In the genomic region with DNA sequence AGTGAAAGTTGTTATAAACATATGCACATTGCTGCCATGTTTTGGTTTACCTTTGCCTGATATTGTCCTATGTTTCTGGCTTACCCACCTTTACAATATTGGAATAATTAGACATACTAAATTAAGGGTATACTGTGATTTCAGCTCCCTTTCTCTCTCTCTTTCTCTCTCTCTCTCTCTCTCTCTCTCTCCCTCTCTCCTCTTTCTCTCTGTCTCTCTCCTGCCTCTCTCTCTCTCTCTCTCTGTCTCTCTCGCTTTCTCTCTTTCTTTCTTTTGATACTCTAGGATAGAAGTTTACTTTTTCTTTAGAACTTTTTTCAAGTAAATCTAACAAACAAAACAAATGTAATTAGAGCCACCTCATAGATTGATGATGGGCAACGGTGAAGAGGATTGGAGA, we compare ENCODE assay signal across 8 cellular contexts.
"Had no signal": no experiment of that assay in that cellular context is flagged by ENCODE, and none has a peak within 500 bp of the region (broad histone marks: within the 10 kb centered on the region; RNA-seq: fewer than 3 reads in every experiment).

No MANE protein-coding gene starts in this region.

- H3K4me3 Mint-ChIP-seq: IgD-negative memory B cell had no signal

- H3K36me3 Mint-ChIP-seq: IgD-negative memory B cell had no signal

- DNase-seq: IMR-90, KBM-7, KG1 had no signal

- H3K4me3 ChIP-seq: K562 had no signal

- H3K27ac Mint-ChIP-seq: IgD-negative memory B cell had no signal

- H3K9me3 Mint-ChIP-seq: IgD-negative memory B cell had no signal

- H3K4me1 Mint-ChIP-seq: IgD-negative memory B cell had no signal

- H3K4me2 ChIP-seq: KMS-11 had no signal

- H3K27me3 Mint-ChIP-seq: IgD-negative memory B cell had no signal

- H3K27ac ChIP-seq: HL-60, KMS-11 had no signal

- H3K9ac ChIP-seq: KMS-11 had no signal

- ATAC-seq: HepG2, K562 had no signal
